Comparison of ENCODE assay signal across 11 cellular contexts in genomic region chr6:32886674-32887383, GRCh38. TPM values are rescaled to one million over a fixed set of nuclear protein-coding genes. Genes with fewer than 3 reads are reported as not detected.
A peak's percentile ranks its signal among the peaks of the same experiment; 100 is the strongest.
DNase-seq lines count a peak whose midpoint lies in the region; ATAC-seq, FAIRE-seq and TF ChIP-seq lines count a peak whose summit lies in the region.
"Had no signal": no experiment of that assay in that cellular context is flagged by ENCODE, and none has a peak within 500 bp of the region (broad histone marks: within the 10 kb centered on the region; RNA-seq: fewer than 3 reads in every experiment).

No MANE protein-coding gene starts in this region.

- H3K27ac Mint-ChIP-seq in astrocyte (ENCODE audit: unreplicated experiment) = no peak overlapping the region

- H4K20me1 ChIP-seq in astrocyte (ENCODE audit: insufficient read depth, low read length) = no peaks in the 10 kb centered on the region

- H3K4me3 ChIP-seq in right atrium auricular region (no peak overlapping the region), astrocyte (ENCODE audit: insufficient read depth, low read depth, low read length) (no peak overlapping the region), BE2C (ENCODE audit: low read depth, low read length) (no peak overlapping the region)

- no peaks in the 10 kb centered on the region for H3K27me3 ChIP-seq in right atrium auricular region
- no peaks in the 10 kb centered on the region for H3K27me3 ChIP-seq in astrocyte (ENCODE audit: insufficient read depth, low read length)
- H3K27me3 ChIP-seq in BE2C = peaks cover 41% of the 10 kb centered on the region

- H3K9me3 Mint-ChIP-seq in astrocyte (ENCODE audit: unreplicated experiment) = no peaks in the 10 kb centered on the region

- no peak for FAIRE-seq in astrocyte (lab: Jason Lieb, UNC)
- no peak for FAIRE-seq in GM12892 (lab: Jason Lieb, UNC)

- intact Hi-C loops in Right ventricle myocardium inferior (cut with DNase I) = loop anchor here (5.0 kb wide), 1 partner anchor 360 kb away; no protein-coding TSS in a partner anchor

- H3K4me1 Mint-ChIP-seq in astrocyte (ENCODE audit: low read depth, unreplicated experiment) = peaks cover 3% of the 10 kb centered on the region

- no peaks in the 10 kb centered on the region for H3K79me2 ChIP-seq in astrocyte (ENCODE audit: insufficient read depth, low read length)

- no peak for TF ChIP-seq POLR2A in GM12892 (IDR thresholded peaks at IDR 0.05; ENCODE audit: low read depth, low read length)

- DNase-seq in Right ventricle myocardium inferior (ENCODE audit: missing footprints) = peak; percentile 50
- no peak for DNase-seq in right atrium auricular region (ENCODE audit: low spot score)
- peak; percentile 58 for DNase-seq in astrocyte (ENCODE audit: low read depth)
- DNase-seq in left kidney (ENCODE audit: low read depth, low spot score) = peak; percentile 36
- no peak for DNase-seq in BE2C
- DNase-seq in islet precursor cell = no peak
- DNase-seq in GM12892 (ENCODE audit: insufficient read length) = no peak
- DNase-seq: NCI-H2081; stimulated activated CD8-positive, alpha-beta memory T cell treated with anti-CD3 and anti-CD28 coated beads, Interleukin-4, amount 100 ng/mL, for 48 hours had no signal

- no peak overlapping the region for H3K4me2 ChIP-seq in astrocyte (ENCODE audit: low read length)

- no peak overlapping the region for H3K9ac ChIP-seq in astrocyte (ENCODE audit: low read length)

- no peaks in the 10 kb centered on the region for H3K27me3 Mint-ChIP-seq in astrocyte (ENCODE audit: low read depth, unreplicated experiment)

- no peaks in the 10 kb centered on the region for H3K36me3 ChIP-seq in right atrium auricular region
- no peaks in the 10 kb centered on the region for H3K36me3 ChIP-seq in astrocyte (ENCODE audit: insufficient read depth, low read length)
- no peaks in the 10 kb centered on the region for H3K36me3 ChIP-seq in BE2C

- H3K27ac ChIP-seq in right atrium auricular region (no peak overlapping the region), astrocyte (ENCODE audit: low read depth, low read length) (no peak overlapping the region)
- H3K27ac ChIP-seq: C4-2B had no signal

- H3K9me3 ChIP-seq in right atrium auricular region (no peaks in the 10 kb centered on the region), astrocyte (ENCODE audit: insufficient read depth, low read depth, low read length) (no peaks in the 10 kb centered on the region), BE2C (no peaks in the 10 kb centered on the region)

- no peak overlapping the region for H2AFZ ChIP-seq in astrocyte (ENCODE audit: low read depth, low read length)

- TF ChIP-seq CTCF in right atrium auricular region (IDR thresholded peaks at IDR 0.05) (no peak), astrocyte (IDR thresholded peaks at IDR 0.05; ENCODE audit: insufficient read depth, low read depth, low read length) (no peak), BE2C (IDR thresholded peaks at IDR 0.05; ENCODE audit: low read depth, low read length) (no peak)

- H3K36me3 Mint-ChIP-seq in astrocyte (ENCODE audit: low read depth, unreplicated experiment) = no peaks in the 10 kb centered on the region

- no peak overlapping the region for H3K4me3 Mint-ChIP-seq in astrocyte (ENCODE audit: unreplicated experiment)

- H3K4me1 ChIP-seq in right atrium auricular region (peaks cover 0 to 12% of the 10 kb centered on the region in 2 donors), astrocyte (ENCODE audit: insufficient read depth, low read length) (peaks cover 7% of the 10 kb centered on the region), BE2C (no peaks in the 10 kb centered on the region)

- ATAC-seq in Right ventricle myocardium inferior (no peak), HG02973 (IDR thresholded peaks at IDR 0.05; ENCODE audit: unreplicated experiment) (no peak)

RNA-seq across cellular contexts. Expression of gene PSMB9, which starts 32.8 kb away (rescaled TPM):
- total RNA-seq in Right ventricle myocardium inferior = 13.4 TPM
- total RNA-seq in right atrium auricular region = 10 to 100 TPM; 10.9 to 17.6 TPM
- total RNA-seq in astrocyte = 34.1 and 42.8 TPM in 2 replicates
- not detected for polyA plus RNA-seq in BE2C (2012; ENCODE audit: insufficient read depth, insufficient read length, low read depth)
- 286 TPM for polyA plus RNA-seq in GM12892 (2012; ENCODE audit: missing spikeins)

RNA-seq across cellular contexts. Expression of gene TAP1, which starts 33.3 kb away (rescaled TPM):
- total RNA-seq in Right ventricle myocardium inferior = 19.1 TPM
- 10 to 100 TPM; 11.9 to 26.5 TPM for total RNA-seq in right atrium auricular region
- 135 and 160 TPM in 2 replicates for total RNA-seq in astrocyte
- polyA plus RNA-seq in BE2C (2012; ENCODE audit: insufficient read depth, insufficient read length, low read depth) = 0.66 TPM
- 151 TPM for polyA plus RNA-seq in GM12892 (2012; ENCODE audit: missing spikeins)

RNA-seq across cellular contexts. Expression of gene PSMB8, which starts 43.0 kb away (rescaled TPM):
- 19.6 TPM for total RNA-seq in Right ventricle myocardium inferior
- 10 to 100 TPM; 15.4 to 29.2 TPM for total RNA-seq in right atrium auricular region
- total RNA-seq in astrocyte = 45.5 and 57.5 TPM in 2 replicates
- 2.6 TPM for polyA plus RNA-seq in BE2C (2012; ENCODE audit: insufficient read depth, insufficient read length, low read depth)
- polyA plus RNA-seq in GM12892 (2012; ENCODE audit: missing spikeins) = 358 TPM

RNA-seq across cellular contexts. Expression of gene TAP2, which starts 48.3 kb away (rescaled TPM):
- total RNA-seq in Right ventricle myocardium inferior (19.3 TPM), right atrium auricular region (1 to 10 TPM; 3.4 to 6.3 TPM), astrocyte (118 and 121 TPM in 2 replicates)
- polyA plus RNA-seq in BE2C (2012; ENCODE audit: insufficient read depth, insufficient read length, low read depth) = 11.9 TPM
- polyA plus RNA-seq in GM12892 (2012; ENCODE audit: missing spikeins) = 45.5 TPM

RNA-seq across cellular contexts. Expression of gene HLA-DMB, which starts 54.0 kb away (rescaled TPM):
- total RNA-seq in Right ventricle myocardium inferior = 8.8 TPM
- 10 to 100 TPM in 1 of 2 donors, 1 to 10 TPM in 1; 3.6 to 12.9 TPM for total RNA-seq in right atrium auricular region
- 0.11 and 0.24 TPM in 2 replicates for total RNA-seq in astrocyte
- not detected for polyA plus RNA-seq in BE2C (2012; ENCODE audit: insufficient read depth, insufficient read length, low read depth)
- 251 TPM for polyA plus RNA-seq in GM12892 (2012; ENCODE audit: missing spikeins)

Comparison
In these comparisons a context has a peak if more than half of its experiments do, and no peak if none do; other contexts are left out.
1. DNase-seq: peak in Right ventricle myocardium inferior (single experiment), astrocyte (single experiment) and left kidney (single experiment); none in right atrium auricular region (single experiment), BE2C (single experiment), islet precursor cell (single experiment) and GM12892 (single experiment).